21 cellular contexts compared by ENCODE assay signal in genomic region chr6:41549673-41550072, GRCh38. TPM values are rescaled to one million over a fixed set of nuclear protein-coding genes. Genes with fewer than 3 reads are reported as not detected.
A peak's percentile ranks its signal among the peaks of the same experiment; 100 is the strongest.
DNase-seq lines count a peak whose midpoint lies in the region; ATAC-seq, FAIRE-seq and TF ChIP-seq lines count a peak whose summit lies in the region.
"Had no signal": no experiment of that assay in that cellular context is flagged by ENCODE, and none has a peak within 500 bp of the region (broad histone marks: within the 10 kb centered on the region; RNA-seq: fewer than 3 reads in every experiment).

No MANE protein-coding gene starts in this region.

- intact Hi-C loops in GM12878 (cut with micrococcal nuclease; ENCODE audit: unreplicated experiment) (loop anchor here (5.0 kb wide), 4 partner anchors 43 to 183 kb away; no protein-coding TSS in a partner anchor), A673 (cut with micrococcal nuclease; ENCODE audit: unreplicated experiment) (no loop called here)

- peak overlapping the region; percentile 84; the same call in 1 of the 2 replicates for H3K4me2 ChIP-seq in DND-41 (ENCODE audit: insufficient read depth, low read length)
- peak overlapping the region; percentile 64 for H3K4me2 ChIP-seq in GM12878 (ENCODE audit: control insufficient read depth, insufficient read depth)

- H3K4me1 Mint-ChIP-seq in memory B cell = peaks cover 25% of the 10 kb centered on the region
- H3K4me1 Mint-ChIP-seq in progenitor cell of endocrine pancreas (ENCODE audit: low read depth) = peaks cover 51% of the 10 kb centered on the region

- no peak for FAIRE-seq in GM12878 (lab: Jason Lieb, UNC)
- FAIRE-seq: bronchial epithelial cell, islet of Langerhans, small intestine, TTC549 had no signal

- WGBS in GM12878 (ENCODE audit: insufficient coverage, insufficient replicate concordance, low lambda C conversion rate, missing lambda C conversion rate) = 70% methylated on average over 2 of the region's 2 CpGs

- H3K27me3 ChIP-seq in DND-41 (ENCODE audit: insufficient read depth, low read length, poor library complexity) (no peaks in the 10 kb centered on the region), GM12878 (replicated peaks in 1 of 2; ENCODE audit: control insufficient read depth in 2 of 2, insufficient read depth in 2 of 2, low read length in 1 of 2) (no peaks in the 10 kb centered on the region), A673 (replicated peaks; ENCODE audit: insufficient read depth, low read depth, low read length, poor library complexity) (no peaks in the 10 kb centered on the region)

- TF ChIP-seq RAD21 in GM12878 (IDR thresholded peaks at IDR 0.05; ENCODE audit: insufficient read depth, low read depth, low read length) = no peak

- H3K36me3 ChIP-seq in DND-41 (ENCODE audit: insufficient read depth, low read length) (peaks cover 43% of the 10 kb centered on the region), GM12878 (ENCODE audit: control insufficient read depth in 2 of 2, insufficient read depth in 2 of 2, low read length in 1 of 2) (peaks cover 0 to 4% of the 10 kb centered on the region in 2 experiments; a peak in 3 of 4 replicates), A673 (ENCODE audit: insufficient read depth, low read length, poor library complexity, severe bottlenecking) (peaks cover 10% of the 10 kb centered on the region)
- H3K36me3 ChIP-seq: transverse colon had no signal

- BruUV-seq in GM12878 (replicated peaks; lab: Mats Ljungman, UMichigan) (no TSS peak), A673 (replicated peaks; lab: Mats Ljungman, UMichigan) (no TSS peak)

- H3K9ac ChIP-seq in DND-41 (ENCODE audit: low read depth, low read length) (no peak overlapping the region), GM12878 (ENCODE audit: control insufficient read depth, insufficient read depth, low read length) (no peak overlapping the region)

- CTCF ChIA-PET in GM12878 (lab: Yijun Ruan, JAX) (interaction anchor here (1.2 kb wide), 1 partner anchor 45 kb away, joined by 3 read pairs; no protein-coding TSS in a partner anchor), A673 (lab: Charles Lee) (no interaction called here)

- H4K20me1 ChIP-seq in DND-41 (ENCODE audit: insufficient read depth, low read length) (peaks cover 69% of the 10 kb centered on the region), GM12878 (ENCODE audit: control insufficient read depth, insufficient read depth) (peaks cover 37% of the 10 kb centered on the region)

- ATAC-seq in DND-41 (ENCODE audit: insufficient read depth, low read depth) (no peak), GM12878 (no peak), memory B cell (ENCODE audit: low read depth) (no peak), HG03457 (IDR thresholded peaks at IDR 0.05; ENCODE audit: unreplicated experiment) (no peak), HG02623 (IDR thresholded peaks at IDR 0.05; ENCODE audit: unreplicated experiment) (no peak)
- ATAC-seq: heart left ventricle; Right ventricle myocardium inferior; stimulated activated naive CD8-positive, alpha-beta T cell treated with anti-CD3 and anti-CD28 coated beads, Interleukin-15, Interleukin-2, amounts not matched to agents 100 U/mL and 50 U/mL, for 24 hours had no signal

- SMC1A ChIA-PET in GM12878 (lab: Charles Lee; ENCODE audit: uncharacterized antibody, unreplicated experiment) = interaction anchor here (0.7 to 1.5 kb wide), 4 partner anchors 18 to 109 kb away, joined by 3 to 7 read pairs (median 4); no protein-coding TSS in a partner anchor

- H3K4me3 ChIP-seq in DND-41 (ENCODE audit: low read depth in 1 of 2, low read length in 2 of 2) (no peak overlapping the region), GM12878 (no peak overlapping the region), A673 (ENCODE audit: low read depth, low read length, poor library complexity, severe bottlenecking) (no peak overlapping the region)
- H3K4me3 ChIP-seq: heart left ventricle, transverse colon had no signal

- H3K4me3 Mint-ChIP-seq in memory B cell = peak overlapping the region; percentile 44
- H3K4me3 Mint-ChIP-seq in progenitor cell of endocrine pancreas (ENCODE audit: low read depth) = peak overlapping the region; percentile 95

- TF ChIP-seq EP300 in GM12878 (IDR thresholded peaks at IDR 0.05; ENCODE audit: borderline replicate concordance in 1 of 2, control insufficient read depth in 1 of 2, low read depth in 2 of 2, low read length in 2 of 2) = no peak

- no peak overlapping the region for H3K27ac ChIP-seq in DND-41 (ENCODE audit: low read length)
- no peak overlapping the region for H3K27ac ChIP-seq in GM12878 (ENCODE audit: control insufficient read depth, insufficient read depth)
- H3K27ac ChIP-seq in A673 (ENCODE audit: low read depth, low read length, poor library complexity, severe bottlenecking) = no peak overlapping the region
- H3K27ac ChIP-seq: heart left ventricle, HL-60, transverse colon had no signal

- in situ Hi-C loops in GM12878 (cut with MboI) = no loop called here

- H3K79me2 ChIP-seq in DND-41 (ENCODE audit: insufficient read depth, low read length) = peaks cover 90% of the 10 kb centered on the region
- H3K79me2 ChIP-seq in GM12878 (ENCODE audit: control insufficient read depth, insufficient read depth, low read length) = peaks cover 37% of the 10 kb centered on the region

- RAD21 ChIA-PET in GM12878 (lab: Charles Lee; ENCODE audit: unreplicated experiment) = interaction anchor here (0.6 to 1.3 kb wide), 2 partner anchors 80 to 87 kb away, joined by 3 read pairs; no protein-coding TSS in a partner anchor

- H2AFZ ChIP-seq in DND-41 (ENCODE audit: low read depth, low read length) = no peak overlapping the region
- no peak overlapping the region for H2AFZ ChIP-seq in GM12878 (ENCODE audit: control insufficient read depth, low read depth, low read length)

- peaks cover 5% of the 10 kb centered on the region for H3K36me3 Mint-ChIP-seq in memory B cell
- H3K36me3 Mint-ChIP-seq in progenitor cell of endocrine pancreas (ENCODE audit: insufficient read depth) = peaks cover 9% of the 10 kb centered on the region

- H3K9me3 ChIP-seq in DND-41 (ENCODE audit: insufficient read depth, low read length, severe bottlenecking) (no peaks in the 10 kb centered on the region), GM12878 (replicated peaks; ENCODE audit: control insufficient read depth, insufficient read depth, low read length) (no peaks in the 10 kb centered on the region), A673 (ENCODE audit: low read depth, low read length, poor library complexity, severe bottlenecking) (no peaks in the 10 kb centered on the region)
- H3K9me3 ChIP-seq: heart left ventricle, transverse colon had no signal

- H3K4me1 ChIP-seq in DND-41 (ENCODE audit: insufficient read depth, low read length) = peaks cover 46% of the 10 kb centered on the region
- H3K4me1 ChIP-seq in GM12878 (ENCODE audit: control insufficient read depth, insufficient read depth, low read length) = peaks cover 12% of the 10 kb centered on the region
- H3K4me1 ChIP-seq in A673 (ENCODE audit: insufficient read depth, low read length, poor library complexity, severe bottlenecking) = peaks cover 13% of the 10 kb centered on the region

- TF ChIP-seq CTCF in DND-41 (IDR thresholded peaks at IDR 0.05; ENCODE audit: borderline replicate concordance, extremely low read depth, low read length, poor library complexity, severe bottlenecking) = no peak
- TF ChIP-seq CTCF in GM12878 (IDR thresholded peaks at IDR 0.05 in 2 of 3, conservative IDR thresholded peaks at IDR 0.05 in 1 of 3; ENCODE audit: control insufficient read depth in 2 of 3, extremely low read depth in 1 of 3, insufficient read depth in 1 of 3, low read depth in 3 of 3, low read length in 3 of 3) = no peak
- TF ChIP-seq CTCF in progenitor cell of endocrine pancreas (IDR thresholded peaks at IDR 0.05; ENCODE audit: unreplicated experiment) = no peak
- TF ChIP-seq CTCF in A673 (conservative IDR thresholded peaks at IDR 0.05; ENCODE audit: low read depth, low read length) = no peak

- TF ChIP-seq POLR2A in GM12878 (IDR thresholded peaks at IDR 0.05; ENCODE audit: low read depth, low read length) = no peak

- no peak overlapping the region for H3K27ac Mint-ChIP-seq in memory B cell
- no peak overlapping the region for H3K27ac Mint-ChIP-seq in progenitor cell of endocrine pancreas

- POLR2A ChIA-PET in GM12878 (lab: Charles Lee) (interaction anchor here (1.3 kb wide), 1 partner anchor 18 kb away, joined by 4 read pairs; no protein-coding TSS in a partner anchor), A673 (lab: Charles Lee; ENCODE audit: low non-redundant PET) (no interaction called here)

- DNase-seq in DND-41 = no peak
- no peak for DNase-seq in GM12878 (ENCODE audit: low read depth, low spot score)
- DNase-seq in memory B cell (ENCODE audit: low spot score in 2 of 2) = no peak
- no peak for DNase-seq in progenitor cell of endocrine pancreas (ENCODE audit: low spot score, unreplicated experiment)
- no peak for DNase-seq in A673 (ENCODE audit: low spot score)
- DNase-seq: activated CD4-positive, alpha-beta T cell treated with anti-CD3 and anti-CD28 coated beads, Interleukin-2, amount 50 U/mL, for 1 hour; activated CD8-positive, alpha-beta memory T cell treated with anti-CD3 and anti-CD28 coated beads, Interleukin-2, amount 50 U/mL, for 48 hours; activated effector memory CD4-positive, alpha-beta T cell treated with anti-CD3 and anti-CD28 coated beads, Interleukin-2, amount 50 U/mL, for 16 hours; cortex of kidney; heart left ventricle; NCI-H748 treated with DMSO at 0.1 percent for 48 hours; stimulated activated naive CD8-positive, alpha-beta T cell treated with anti-CD3 and anti-CD28 coated beads, Interleukin-15, Interleukin-2, amounts not matched to agents 100 U/mL and 50 U/mL, for 24 hours; transverse colon had no signal

- H3K9me3 Mint-ChIP-seq in memory B cell (no peaks in the 10 kb centered on the region), progenitor cell of endocrine pancreas (ENCODE audit: low read depth) (no peaks in the 10 kb centered on the region)

- H3K27me3 Mint-ChIP-seq in memory B cell = no peaks in the 10 kb centered on the region
- H3K27me3 Mint-ChIP-seq in progenitor cell of endocrine pancreas = no peaks in the 10 kb centered on the region

RNA-seq across cellular contexts. Expression of gene FOXP4, which starts 3.5 kb away (rescaled TPM):
- 18.2 and 18.6 TPM in 2 replicates for total RNA-seq in GM12878 (2013; cell fraction: nucleolus; rRNA removed)
- total RNA-seq in GM12878 (2014; rRNA removed) (3.4 and 5.1 TPM in 2 replicates), GM12878 (2014; rRNA removed; fragmentation: Illumina TruSeq; extraction: Trizol) (1.8 and 2.3 TPM in 2 replicates), GM12878 (2021) (41.6 and 46.1 TPM in 2 replicates), progenitor cell of endocrine pancreas (124 and 137 TPM in 2 replicates), A673 (2021) (53.9 and 56.7 TPM in 2 replicates)
- 4.1 TPM for polyA plus RNA-seq in GM12878 (2011; ENCODE audit: low read depth)
- polyA plus RNA-seq in GM12878 (2011; rRNA removed) (0.73 and 2.3 TPM in 2 replicates), GM12878 (2014; fragmentation: Illumina TruSeq; extraction: Trizol) (1.9 and 6.3 TPM in 2 replicates), GM12878 (2014; fragmentation: Nextera tagmentation; extraction: Ambion mirVana) (under 1 TPM; 0.31 to 0.40 TPM), GM12878 (2014; rRNA removed) (12.0 and 16.6 TPM in 2 replicates), GM12878 (2016; fragmentation: Nextera tagmentation; extraction: Ambion mirVana) (1 to 10 TPM; 2.1 to 2.3 TPM)
- polyA plus RNA-seq in GM12878 (2011; cell fraction: cytosol; rRNA removed) = 4.1 and 4.7 TPM in 2 replicates
- 18.4 and 27.1 TPM in 2 replicates for polyA plus RNA-seq in GM12878 (2011; cell fraction: nucleus; rRNA removed)
- polyA plus RNA-seq in GM12878 (2012) = 18.6 and 19.7 TPM in 2 replicates
- polyA minus RNA-seq in GM12878 (2011; rRNA and poly(A)+ RNA removed) = 3.1 and 7.7 TPM in 2 replicates
- 12.6 and 13.3 TPM in 2 replicates for polyA minus RNA-seq in GM12878 (2011; cell fraction: cytosol; rRNA and poly(A)+ RNA removed)
- 4.7 and 9.2 TPM in 2 replicates for polyA minus RNA-seq in GM12878 (2011; cell fraction: nucleus; rRNA and poly(A)+ RNA removed)
